ENCODE assay signal across 28 cellular contexts in the genomic region with DNA sequence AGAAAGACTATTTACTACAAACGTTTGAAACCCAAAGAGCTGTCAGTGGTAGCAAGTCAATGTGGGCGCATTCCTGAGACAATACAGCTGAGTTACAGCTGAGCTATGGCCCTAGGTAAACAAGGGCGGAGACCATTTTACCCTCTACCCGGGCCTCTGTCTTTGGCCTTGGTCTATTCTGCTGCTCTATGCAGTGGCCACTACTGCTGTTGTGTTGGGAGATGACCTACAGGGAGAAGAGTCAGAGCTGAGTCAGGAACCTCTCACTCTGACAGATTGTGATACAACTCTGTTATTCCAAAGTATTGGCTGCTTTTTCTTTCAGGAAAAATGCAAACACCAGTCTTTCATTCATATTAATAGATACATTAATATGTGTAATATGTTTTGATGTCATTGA.
A peak's percentile ranks its signal among the peaks of the same experiment; 100 is the strongest.
DNase-seq lines count a peak whose midpoint lies in the region; ATAC-seq, FAIRE-seq and TF ChIP-seq lines count a peak whose summit lies in the region.
"Had no signal": no experiment of that assay in that cellular context is flagged by ENCODE, and none has a peak within 500 bp of the region (broad histone marks: within the 10 kb centered on the region; RNA-seq: fewer than 3 reads in every experiment).

No MANE protein-coding gene starts in this region.

- H3K36me3 Mint-ChIP-seq in astrocyte (ENCODE audit: low read depth, unreplicated experiment): no peaks in the 10 kb centered on the region
- H3K36me3 Mint-ChIP-seq: activated naive CD8-positive, alpha-beta T cell; memory B cell; naive B cell had no signal

- no peaks in the 10 kb centered on the region for H4K20me1 ChIP-seq in astrocyte (ENCODE audit: insufficient read depth, low read length)

- H3K4me1 Mint-ChIP-seq in astrocyte (ENCODE audit: low read depth, unreplicated experiment): peaks cover 25% of the 10 kb centered on the region
- H3K4me1 Mint-ChIP-seq: activated CD4-positive, alpha-beta T cell treated with anti-CD3 and anti-CD28 coated beads, Interleukin-2, amount 10 ng/mL, durations not matched to agents 24 days and 14 days; activated T-helper 17 cell treated with anti-CD3 and anti-CD28 coated beads, Interleukin-2, amount 50 U/mL, for 72 hours; memory B cell; naive B cell had no signal

- H3K27ac Mint-ChIP-seq in astrocyte (ENCODE audit: unreplicated experiment): no peak overlapping the region
- H3K27ac Mint-ChIP-seq: activated CD4-positive, alpha-beta T cell treated with anti-CD3 and anti-CD28 coated beads, Interleukin-2, amount 10 ng/mL, durations not matched to agents 24 days and 14 days; activated naive CD8-positive, alpha-beta T cell; activated T-helper 17 cell treated with anti-CD3 and anti-CD28 coated beads, Interleukin-2, amount 50 U/mL, for 72 hours; memory B cell; naive B cell; T-helper 1 cell treated with Interleukin-12 subunit alpha and Interleukin-12 subunit beta and Interleukin-4 antibody, amounts not matched to agents 30 μg/mL and 1 μg/mL, for 36 hours had no signal

- H3K27me3 ChIP-seq in astrocyte (ENCODE audit: insufficient read depth, low read length) (no peaks in the 10 kb centered on the region), right lobe of liver (no peaks in the 10 kb centered on the region)

- H3K79me2 ChIP-seq in astrocyte (ENCODE audit: insufficient read depth, low read length): no peaks in the 10 kb centered on the region

- TF ChIP-seq CTCF in astrocyte (IDR thresholded peaks at IDR 0.05; ENCODE audit: insufficient read depth, low read depth, low read length) (no peak), right lobe of liver (IDR thresholded peaks at IDR 0.05) (no peak)

- no peak for TF ChIP-seq POLR2A in right lobe of liver (IDR thresholded peaks at IDR 0.05)

- no peak overlapping the region for H3K9ac ChIP-seq in astrocyte (ENCODE audit: low read length)

- H3K27ac ChIP-seq in astrocyte (ENCODE audit: low read depth, low read length) (no peak overlapping the region), right lobe of liver (no peak overlapping the region)

- H3K4me1 ChIP-seq in astrocyte (ENCODE audit: insufficient read depth, low read length): peaks cover 32% of the 10 kb centered on the region
- H3K4me1 ChIP-seq in right lobe of liver: no peaks in the 10 kb centered on the region
- H3K4me1 ChIP-seq: HAP-1 had no signal

- H3K4me3 ChIP-seq in astrocyte (ENCODE audit: insufficient read depth, low read depth, low read length) (no peak overlapping the region), right lobe of liver (no peak overlapping the region)
- H3K4me3 ChIP-seq: HAP-1 had no signal

- ATAC-seq in right lobe of liver (no peak), GM19455 (IDR thresholded peaks at IDR 0.05; ENCODE audit: unreplicated experiment) (no peak), GM21447 (IDR thresholded peaks at IDR 0.05; ENCODE audit: unreplicated experiment) (no peak)
- ATAC-seq: activated T-helper 17 cell treated with anti-CD3 and anti-CD28 coated beads, Interleukin-2, amount 50 U/mL, for 72 hours; esophagus mucosa had no signal

- H3K9me3 Mint-ChIP-seq in astrocyte (ENCODE audit: unreplicated experiment): peaks cover 8% of the 10 kb centered on the region

- no peaks in the 10 kb centered on the region for H3K27me3 Mint-ChIP-seq in astrocyte (ENCODE audit: low read depth, unreplicated experiment)
- H3K27me3 Mint-ChIP-seq: activated CD4-positive, alpha-beta T cell treated with anti-CD3 and anti-CD28 coated beads, Interleukin-2, amount 10 ng/mL, durations not matched to agents 24 days and 14 days; activated naive CD8-positive, alpha-beta T cell; activated T-helper 17 cell treated with anti-CD3 and anti-CD28 coated beads, Interleukin-2, amount 50 U/mL, for 72 hours; memory B cell; naive B cell had no signal

- H3K36me3 ChIP-seq in astrocyte (ENCODE audit: insufficient read depth, low read length) (no peaks in the 10 kb centered on the region), right lobe of liver (no peaks in the 10 kb centered on the region)
- H3K36me3 ChIP-seq: HAP-1 had no signal

- FAIRE-seq in HTR-8/SVneo (lab: Jason Lieb, UNC) (peak; percentile 16), astrocyte (lab: Jason Lieb, UNC) (no peak)
- FAIRE-seq: D721Med had no signal

- no peak overlapping the region for H3K4me3 Mint-ChIP-seq in astrocyte (ENCODE audit: unreplicated experiment)
- H3K4me3 Mint-ChIP-seq: activated CD4-positive, alpha-beta T cell treated with anti-CD3 and anti-CD28 coated beads, Interleukin-2, amount 10 ng/mL, durations not matched to agents 24 days and 14 days; activated naive CD8-positive, alpha-beta T cell; activated T-helper 17 cell treated with anti-CD3 and anti-CD28 coated beads, Interleukin-2, amount 50 U/mL, for 72 hours; memory B cell; naive B cell; T-helper 1 cell treated with Interleukin-12 subunit alpha and Interleukin-12 subunit beta and Interleukin-4 antibody, amounts not matched to agents 30 μg/mL and 1 μg/mL, for 36 hours had no signal

- 46% methylated on average over 3 of the region's 4 CpGs for WGBS in right lobe of liver (ENCODE audit: insufficient coverage, low coverage, low lambda C conversion rate, missing lambda C conversion rate)

- H3K4me2 ChIP-seq in astrocyte (ENCODE audit: low read length): no peak overlapping the region

- H2AFZ ChIP-seq in astrocyte (ENCODE audit: low read depth, low read length): no peak overlapping the region

- DNase-seq in AG08396 (ENCODE audit: low spot score) (peak; percentile 64), HTR-8/SVneo (ENCODE audit: insufficient read length, low spot score) (no peak), astrocyte (ENCODE audit: low read depth) (peak; percentile 25), kidney tubule cell (ENCODE audit: low spot score) (peak; percentile 47), right lobe of liver (no peak)
- DNase-seq in activated CD4-positive, alpha-beta T cell treated with anti-CD3 and anti-CD28 coated beads for 4 hours: no peak
- DNase-seq: activated CD4-positive, alpha-beta T cell treated with anti-CD3 and anti-CD28 coated beads, Interleukin-2, amount 10 ng/mL, durations not matched to agents 24 days and 14 days; effector CD8-positive, alpha-beta T cell; GDM1; KBM-7; MV-4-11; naive B cell; NCI-H1694 treated with DMSO at 0.1 percent for 48 hours; NCI-H774; occipital lobe; SIG-M5; stimulated activated CD4-positive, alpha-beta T cell treated with anti-CD3 and anti-CD28 coated beads, Interleukin-15, amount 100 ng/mL, for 24 hours; stimulated activated CD8-positive, alpha-beta memory T cell treated with anti-CD3 and anti-CD28 coated beads, Interleukin-4, amount 100 ng/mL, for 48 hours; substantia nigra had no signal

- intact Hi-C loops in right lobe of liver (cut with DNase I): no loop called here

- no peaks in the 10 kb centered on the region for H3K9me3 ChIP-seq in astrocyte (ENCODE audit: insufficient read depth, low read depth, low read length)
- no peaks in the 10 kb centered on the region for H3K9me3 ChIP-seq in right lobe of liver
- H3K9me3 ChIP-seq: HAP-1 had no signal

Comparison
In these comparisons a context has a peak if more than half of its experiments do, and no peak if none do; other contexts are left out.
1. DNase-seq: peak in AG08396 (single experiment), astrocyte (single experiment) and kidney tubule cell (single experiment); none in HTR-8/SVneo (single experiment), right lobe of liver (0 of 3) and activated CD4-positive, alpha-beta T cell treated with anti-CD3 and anti-CD28 coated beads for 4 hours (0 of 2).